ENCODE assay signal across 38 cellular contexts in the genomic region with DNA sequence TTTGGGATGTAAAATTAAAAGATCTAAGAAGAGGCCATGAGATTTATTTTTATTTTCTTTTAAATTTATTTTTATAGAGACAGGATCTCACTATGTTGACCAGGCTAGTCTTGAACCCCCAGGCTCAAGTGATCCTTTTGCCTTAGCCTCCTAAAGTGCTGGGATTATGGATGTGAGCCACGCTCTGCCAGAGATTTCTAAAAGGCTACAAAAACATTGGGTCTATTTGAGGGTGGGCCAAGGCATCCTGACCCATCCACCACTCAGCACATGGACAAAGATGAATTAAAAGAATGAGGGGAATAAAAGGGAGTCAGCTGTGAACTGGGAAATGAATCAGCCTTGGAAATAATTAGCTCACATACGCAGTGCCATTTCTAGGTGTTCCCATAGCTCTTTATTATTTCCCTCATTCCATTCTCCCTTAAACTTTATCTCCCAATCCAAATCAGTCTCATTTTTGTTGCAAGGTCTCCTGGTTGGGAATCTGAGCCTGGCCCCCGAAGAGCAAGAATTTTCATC.
"Had no signal": no experiment of that assay in that cellular context is flagged by ENCODE, and none has a peak within 500 bp of the region (broad histone marks: within the 10 kb centered on the region; RNA-seq: fewer than 3 reads in every experiment).

No MANE protein-coding gene starts in this region.

- H3K4me1 ChIP-seq: Peyer's patch had no signal

- H3K27ac Mint-ChIP-seq: activated B cell treated with CpG ODN at 0.5 μM for 24 hours; activated CD4-positive, alpha-beta memory T cell treated with anti-CD3 and anti-CD28 coated beads for 36 hours; activated naive CD4-positive, alpha-beta T cell treated with anti-CD3 and anti-CD28 coated beads, Interleukin-2, amount 10 ng/mL, durations not matched to agents 7 days and 5 days; activated naive CD8-positive, alpha-beta T cell treated with anti-CD3 and anti-CD28 coated beads for 36 hours; activated T-helper 1 cell treated with anti-CD3 and anti-CD28 coated beads, Interleukin-12 subunit alpha, Interleukin-12 subunit beta, Interleukin-2, Interleukin-4 antibody, amounts not matched to agents 30 ng/mL and 10 ng/mL and 1 ng/mL, durations not matched to agents 14 hours and 24 hours and 36 hours; T-cell; T-helper 17 cell had no signal

- H3K36me3 ChIP-seq: MG63, Peyer's patch, SJSA1 had no signal

- H3K9me3 Mint-ChIP-seq: activated B cell treated with CpG ODN at 0.5 μM for 24 hours; activated CD4-positive, alpha-beta memory T cell treated with anti-CD3 and anti-CD28 coated beads for 36 hours; activated naive CD4-positive, alpha-beta T cell treated with anti-CD3 and anti-CD28 coated beads, Interleukin-2, amount 10 ng/mL, durations not matched to agents 7 days and 5 days; activated naive CD8-positive, alpha-beta T cell treated with anti-CD3 and anti-CD28 coated beads for 36 hours; activated T-cell treated with anti-CD3 and anti-CD28 coated beads, Interleukin-2, amount 50 U/mL, for 4 hours; activated T-helper 1 cell treated with anti-CD3 and anti-CD28 coated beads, Interleukin-12 subunit alpha, Interleukin-12 subunit beta, Interleukin-2, Interleukin-4 antibody, amounts not matched to agents 30 ng/mL and 10 ng/mL and 1 ng/mL, durations not matched to agents 14 hours and 24 hours and 36 hours; T-cell had no signal

- H3K27ac ChIP-seq: Peyer's patch, SJSA1, VCaP had no signal

- H3K4me3 Mint-ChIP-seq: activated B cell treated with CpG ODN at 0.5 μM for 24 hours; activated CD4-positive, alpha-beta memory T cell treated with anti-CD3 and anti-CD28 coated beads for 36 hours; activated naive CD4-positive, alpha-beta T cell treated with anti-CD3 and anti-CD28 coated beads, Interleukin-2, amount 10 ng/mL, durations not matched to agents 7 days and 5 days; activated naive CD8-positive, alpha-beta T cell treated with anti-CD3 and anti-CD28 coated beads for 36 hours; activated T-cell treated with anti-CD3 and anti-CD28 coated beads, Interleukin-2, amount 50 U/mL, for 4 hours; activated T-helper 1 cell treated with anti-CD3 and anti-CD28 coated beads, Interleukin-12 subunit alpha, Interleukin-12 subunit beta, Interleukin-2, Interleukin-4 antibody, amounts not matched to agents 30 ng/mL and 10 ng/mL and 1 ng/mL, durations not matched to agents 14 hours and 24 hours and 36 hours; brain; T-cell; T-helper 17 cell had no signal

- H3K4me3 ChIP-seq: MG63, Peyer's patch, SJSA1 had no signal

- ATAC-seq: activated T-cell treated with anti-CD3 and anti-CD28 coated beads, Interleukin-2, amount 50 U/mL, for 4 hours; PC-3; SK-N-SH treated with all-trans-retinoic acid at 6 μM for 48 hours; T-cell; T-helper 17 cell had no signal

- H3K36me3 Mint-ChIP-seq: activated CD4-positive, alpha-beta memory T cell treated with anti-CD3 and anti-CD28 coated beads for 36 hours; activated naive CD4-positive, alpha-beta T cell treated with anti-CD3 and anti-CD28 coated beads, Interleukin-2, amount 10 ng/mL, durations not matched to agents 7 days and 5 days; activated naive CD8-positive, alpha-beta T cell treated with anti-CD3 and anti-CD28 coated beads for 36 hours; brain; T-cell had no signal

- DNase-seq: activated B cell treated with CpG ODN at 0.5 μM for 24 hours; activated CD4-positive, alpha-beta memory T cell treated with anti-CD3 and anti-CD28 coated beads for 36 hours; activated CD4-positive, alpha-beta T cell treated with anti-CD3 and anti-CD28 coated beads for 4 hours; activated CD4-positive, alpha-beta T cell treated with anti-CD3 and anti-CD28 coated beads, Interleukin-2, amount 50 U/mL, for 1 hour; activated CD4-positive, CD25-positive, alpha-beta regulatory T cell treated with anti-CD3 and anti-CD28 coated beads, Interleukin-2, amount 50 U/mL, for 72 hours; activated CD8-positive, alpha-beta memory T cell treated with anti-CD3 and anti-CD28 coated beads, Interleukin-2, amount 50 U/mL, for 4 hours; activated naive CD4-positive, alpha-beta T cell treated with anti-CD3 and anti-CD28 coated beads, Interleukin-2, amount 10 ng/mL, durations not matched to agents 7 days and 5 days; activated naive CD8-positive, alpha-beta T cell treated with anti-CD3 and anti-CD28 coated beads for 36 hours; activated T-cell treated with anti-CD3 and anti-CD28 coated beads for 4 hours; activated T-cell treated with anti-CD3 and anti-CD28 coated beads, Interleukin-2, amount 50 U/mL, for 4 hours; amniotic stem cell; aorta; central memory CD4-positive, alpha-beta T cell; Kasumi-1; KG1; MG63; NCI-H1048; NCI-H1105 treated with DMSO at 0.1 percent for 48 hours; NCI-H1436 treated with DMSO at 0.1 percent for 48 hours; NCI-H1694 treated with DMSO at 0.1 percent for 48 hours; NCI-H2029 treated with DMSO at 0.1 percent for 48 hours; NCI-H2107; NCI-H2171; NCI-H510A; NCI-H526; NCI-H748 treated with DMSO at 0.1 percent for 48 hours; NK-92 treated with Interleukin-12 subunit alpha and Interleukin-12 subunit beta, amount 100 ng/mL, for 24 hours; PC-3; Peyer's patch; RPMI8226; SHP77 treated with DMSO at 0.1 percent for 48 hours; T-cell; T-helper 17 cell had no signal

- H3K4me1 Mint-ChIP-seq: activated B cell treated with CpG ODN at 0.5 μM for 24 hours; activated naive CD4-positive, alpha-beta T cell treated with anti-CD3 and anti-CD28 coated beads, Interleukin-2, amount 10 ng/mL, durations not matched to agents 7 days and 5 days; T-cell; T-helper 17 cell had no signal

- H3K9me3 ChIP-seq: MG63, Peyer's patch, SJSA1 had no signal

- H3K27me3 Mint-ChIP-seq: brain had no signal

- H3K27me3 ChIP-seq: MG63, Peyer's patch, SJSA1 had no signal
